12 cellular contexts compared by ENCODE assay signal in the genomic region with DNA sequence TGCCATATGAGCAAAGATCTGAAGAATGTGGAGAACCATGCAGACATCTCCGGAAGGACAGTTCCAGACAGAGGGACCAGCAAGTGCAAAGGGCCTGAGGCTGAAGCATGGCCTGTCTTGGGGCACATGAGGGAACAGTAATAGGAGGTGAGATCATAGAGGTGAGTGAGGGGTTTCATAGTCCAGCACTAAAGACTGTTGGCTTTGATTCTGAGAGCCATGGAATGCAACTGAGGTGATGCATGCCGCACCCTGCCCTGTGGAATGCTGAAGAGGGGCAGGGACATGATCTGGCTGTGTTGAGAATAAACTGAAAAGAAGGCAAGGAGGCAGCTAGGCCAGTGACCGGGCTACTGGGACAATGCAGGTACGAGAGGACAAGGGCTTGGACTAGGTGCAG.
DNase-seq lines count a peak whose midpoint lies in the region; ATAC-seq and TF ChIP-seq lines count a peak whose summit lies in the region.
"Had no signal": no experiment of that assay in that cellular context is flagged by ENCODE, and none has a peak within 500 bp of the region (broad histone marks: within the 10 kb centered on the region; RNA-seq: fewer than 3 reads in every experiment).

No MANE protein-coding gene starts in this region.

- H3K9me3 ChIP-seq in stomach = no peaks in the 10 kb centered on the region

- peaks cover 78% of the 10 kb centered on the region for H3K4me1 Mint-ChIP-seq in activated CD4-positive, alpha-beta memory T cell treated with anti-CD3 and anti-CD28 coated beads for 36 hours (ENCODE audit: low read depth)
- H3K4me1 Mint-ChIP-seq in activated CD4-positive, alpha-beta memory T cell treated with anti-CD3 and anti-CD28 coated beads, Interleukin-2, amount 10 ng/mL, durations not matched to agents 7 days and 5 days = peaks cover 73% of the 10 kb centered on the region
- H3K4me1 Mint-ChIP-seq in WTC11 = no peaks in the 10 kb centered on the region

- POLR2A ChIA-PET in activated CD4-positive, alpha-beta memory T cell treated with anti-CD3 and anti-CD28 coated beads for 36 hours (lab: Charles Lee) = interaction anchor here (1.3 to 2.4 kb wide), 4 partner anchors 10 to 34 kb away, joined by 3 to 15 read pairs (median 6); no protein-coding TSS in a partner anchor
- POLR2A ChIA-PET in activated CD4-positive, alpha-beta memory T cell treated with anti-CD3 and anti-CD28 coated beads, Interleukin-2, amount 10 ng/mL, durations not matched to agents 7 days and 5 days (lab: Charles Lee) = interaction anchor here (1.0 kb wide), 1 partner anchor 46 kb away, joined by 4 read pairs; no protein-coding TSS in a partner anchor
- POLR2A ChIA-PET in WTC11 (lab: Charles Lee) = interaction anchor here (0.5 kb wide), 1 partner anchor 49 kb away, joined by 10 read pairs; no protein-coding TSS in a partner anchor

- H3K27ac Mint-ChIP-seq in activated CD4-positive, alpha-beta memory T cell treated with anti-CD3 and anti-CD28 coated beads for 36 hours = peak overlapping the region; percentile 72
- no peak overlapping the region for H3K27ac Mint-ChIP-seq in activated CD4-positive, alpha-beta memory T cell treated with anti-CD3 and anti-CD28 coated beads, Interleukin-2, amount 10 ng/mL, durations not matched to agents 7 days and 5 days
- 0 out of 2 replicates have a peak overlapping the region, but pooled peaks have one; percentile 14 for H3K27ac Mint-ChIP-seq in WTC11
- H3K27ac Mint-ChIP-seq: nephron progenitor cell had no signal

- peak overlapping the region in 3 of 5 donors; percentile 21 to 42 (median 39) for H3K27ac ChIP-seq in stomach

- WGBS in stomach, 5 donors = 93 to 97% (median 94%) methylated on average over 4 of the region's 4 CpGs

- peaks cover 14% of the 10 kb centered on the region for H3K36me3 Mint-ChIP-seq in activated CD4-positive, alpha-beta memory T cell treated with anti-CD3 and anti-CD28 coated beads for 36 hours
- peaks cover 25% of the 10 kb centered on the region for H3K36me3 Mint-ChIP-seq in activated CD4-positive, alpha-beta memory T cell treated with anti-CD3 and anti-CD28 coated beads, Interleukin-2, amount 10 ng/mL, durations not matched to agents 7 days and 5 days (ENCODE audit: low read depth)
- no peaks in the 10 kb centered on the region for H3K36me3 Mint-ChIP-seq in WTC11

- no peak for TF ChIP-seq EP300 in stomach (IDR thresholded peaks at IDR 0.05)

- no peak overlapping the region for H3K4me3 ChIP-seq in stomach

- H3K4me1 ChIP-seq in stomach = peaks cover 54 to 99% (median 90%) of the 10 kb centered on the region in 4 donors

- H3K27me3 Mint-ChIP-seq in activated CD4-positive, alpha-beta memory T cell treated with anti-CD3 and anti-CD28 coated beads for 36 hours = no peaks in the 10 kb centered on the region
- H3K27me3 Mint-ChIP-seq in activated CD4-positive, alpha-beta memory T cell treated with anti-CD3 and anti-CD28 coated beads, Interleukin-2, amount 10 ng/mL, durations not matched to agents 7 days and 5 days = no peaks in the 10 kb centered on the region
- H3K27me3 Mint-ChIP-seq in WTC11 (ENCODE audit: low read depth) = no peaks in the 10 kb centered on the region

- peaks cover 6 to 23% (median 16%) of the 10 kb centered on the region in 4 donors for H3K36me3 ChIP-seq in stomach

- H3K9me3 Mint-ChIP-seq in activated CD4-positive, alpha-beta memory T cell treated with anti-CD3 and anti-CD28 coated beads for 36 hours = no peaks in the 10 kb centered on the region
- H3K9me3 Mint-ChIP-seq in activated CD4-positive, alpha-beta memory T cell treated with anti-CD3 and anti-CD28 coated beads, Interleukin-2, amount 10 ng/mL, durations not matched to agents 7 days and 5 days = no peaks in the 10 kb centered on the region
- H3K9me3 Mint-ChIP-seq in WTC11 = no peaks in the 10 kb centered on the region
- H3K9me3 Mint-ChIP-seq: nephron progenitor cell had no signal

- no peak for TF ChIP-seq CTCF in WTC11 (IDR thresholded peaks at IDR 0.05)
- TF ChIP-seq CTCF in stomach (IDR thresholded peaks at IDR 0.05) = no peak

- no peak for TF ChIP-seq POLR2A in stomach (IDR thresholded peaks at IDR 0.05)
- TF ChIP-seq POLR2A in GM18505 (IDR thresholded peaks at IDR 0.05; ENCODE audit: borderline replicate concordance, extremely low read depth, insufficient read depth, insufficient read length) = no peak

- CTCF ChIA-PET in activated CD4-positive, alpha-beta memory T cell treated with anti-CD3 and anti-CD28 coated beads for 36 hours (lab: Charles Lee) = interaction anchor here (1.9 to 3.6 kb wide), 2 partner anchors 20 to 53 kb away, joined by 10 to 21 read pairs; no protein-coding TSS in a partner anchor
- CTCF ChIA-PET in activated CD4-positive, alpha-beta memory T cell treated with anti-CD3 and anti-CD28 coated beads, Interleukin-2, amount 10 ng/mL, durations not matched to agents 7 days and 5 days (lab: Charles Lee) = interaction anchor here (2.0 kb wide), 1 partner anchor 16 kb away, joined by 8 read pairs; no protein-coding TSS in a partner anchor
- CTCF ChIA-PET in WTC11 (lab: Charles Lee) = interaction anchor here (2.2 kb wide), 1 partner anchor 90 kb away, joined by 18 read pairs; no protein-coding TSS in a partner anchor

- intact Hi-C loops in activated CD4-positive, alpha-beta memory T cell treated with anti-CD3 and anti-CD28 coated beads for 36 hours (cut with micrococcal nuclease) = no loop called here
- intact Hi-C loops in stomach (cut with DNase I; ENCODE audit: low total_unique reads) = no loop called here

- ATAC-seq in WTC11 = peak; percentile 27; the same call in 1 of the 2 replicates
- ATAC-seq in GM18505 (IDR thresholded peaks at IDR 0.05; ENCODE audit: unreplicated experiment) = no peak

- no peaks in the 10 kb centered on the region for H3K27me3 ChIP-seq in stomach

- H3K4me3 Mint-ChIP-seq in activated CD4-positive, alpha-beta memory T cell treated with anti-CD3 and anti-CD28 coated beads for 36 hours = peak overlapping the region; percentile 11
- H3K4me3 Mint-ChIP-seq in activated CD4-positive, alpha-beta memory T cell treated with anti-CD3 and anti-CD28 coated beads, Interleukin-2, amount 10 ng/mL, durations not matched to agents 7 days and 5 days = no peak overlapping the region
- H3K4me3 Mint-ChIP-seq in WTC11 = no peak overlapping the region
- H3K4me3 Mint-ChIP-seq: nephron progenitor cell had no signal

- DNase-seq in activated CD4-positive, alpha-beta memory T cell treated with anti-CD3 and anti-CD28 coated beads for 36 hours = no peak
- no peak for DNase-seq in activated CD4-positive, alpha-beta memory T cell treated with anti-CD3 and anti-CD28 coated beads, Interleukin-2, amount 10 ng/mL, durations not matched to agents 7 days and 5 days
- DNase-seq in WTC11 (ENCODE audit: low spot score) = no peak
- peak; percentile 72 for DNase-seq in kidney tubule cell (ENCODE audit: low spot score)
- DNase-seq in stomach = no peak
- no peak for DNase-seq in MV-4-11 (lab: John Stamatoyannopoulos, UW)
- no peak for DNase-seq in stimulated activated naive CD4-positive, alpha-beta T cell treated with Interleukin-2 at 50 U/mL for 16 hours (lab: John Stamatoyannopoulos, UW)
- DNase-seq: activated CD4-positive, alpha-beta T cell treated with anti-CD3 and anti-CD28 coated beads, Interleukin-2, amount 50 U/mL, for 1 hour; NCI-H1105 treated with DMSO at 0.1 percent for 48 hours; NCI-H82; nephron progenitor cell had no signal

TF ChIP-seq in WTC11, 78 proteins besides CTCF, POLR2A, EP300 and RAD21 (continues in another document):
- TF ChIP-seq ZNF263 (CRISPR knock-in tag; IDR thresholded peaks at IDR 0.05; ENCODE audit: low read depth) = no peak
- TF ChIP-seq ZNF219 (CRISPR knock-in tag; IDR thresholded peaks at IDR 0.05; ENCODE audit: borderline replicate concordance) = no peak
- TF ChIP-seq ZNF138 (CRISPR knock-in tag; conservative IDR thresholded peaks at IDR 0.05) = no peak
- TF ChIP-seq NR3C1 (CRISPR knock-in tag; conservative IDR thresholded peaks at IDR 0.05; ENCODE audit: low read depth) = no peak
- TF ChIP-seq ETV6 (CRISPR knock-in tag; IDR thresholded peaks at IDR 0.05) = no peak
- TF ChIP-seq, protein P1, sequence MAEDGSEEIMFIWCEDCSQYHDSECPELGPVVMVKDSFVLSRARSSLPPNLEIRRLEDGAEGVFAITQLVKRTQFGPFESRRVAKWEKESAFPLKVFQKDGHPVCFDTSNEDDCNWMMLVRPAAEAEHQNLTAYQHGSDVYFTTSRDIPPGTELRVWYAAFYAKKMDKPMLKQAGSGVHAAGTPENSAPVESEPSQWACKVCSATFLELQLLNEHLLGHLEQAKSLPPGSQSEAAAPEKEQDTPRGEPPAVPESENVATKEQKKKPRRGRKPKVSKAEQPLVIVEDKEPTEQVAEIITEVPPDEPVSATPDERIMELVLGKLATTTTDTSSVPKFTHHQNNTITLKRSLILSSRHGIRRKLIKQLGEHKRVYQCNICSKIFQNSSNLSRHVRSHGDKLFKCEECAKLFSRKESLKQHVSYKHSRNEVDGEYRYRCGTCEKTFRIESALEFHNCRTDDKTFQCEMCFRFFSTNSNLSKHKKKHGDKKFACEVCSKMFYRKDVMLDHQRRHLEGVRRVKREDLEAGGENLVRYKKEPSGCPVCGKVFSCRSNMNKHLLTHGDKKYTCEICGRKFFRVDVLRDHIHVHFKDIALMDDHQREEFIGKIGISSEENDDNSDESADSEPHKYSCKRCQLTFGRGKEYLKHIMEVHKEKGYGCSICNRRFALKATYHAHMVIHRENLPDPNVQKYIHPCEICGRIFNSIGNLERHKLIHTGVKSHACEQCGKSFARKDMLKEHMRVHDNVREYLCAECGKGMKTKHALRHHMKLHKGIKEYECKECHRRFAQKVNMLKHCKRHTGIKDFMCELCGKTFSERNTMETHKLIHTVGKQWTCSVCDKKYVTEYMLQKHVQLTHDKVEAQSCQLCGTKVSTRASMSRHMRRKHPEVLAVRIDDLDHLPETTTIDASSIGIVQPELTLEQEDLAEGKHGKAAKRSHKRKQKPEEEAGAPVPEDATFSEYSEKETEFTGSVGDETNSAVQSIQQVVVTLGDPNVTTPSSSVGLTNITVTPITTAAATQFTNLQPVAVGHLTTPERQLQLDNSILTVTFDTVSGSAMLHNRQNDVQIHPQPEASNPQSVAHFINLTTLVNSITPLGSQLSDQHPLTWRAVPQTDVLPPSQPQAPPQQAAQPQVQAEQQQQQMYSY (CRISPR knock-in tag; IDR thresholded peaks at IDR 0.05) = no peak
- TF ChIP-seq, protein P2, sequence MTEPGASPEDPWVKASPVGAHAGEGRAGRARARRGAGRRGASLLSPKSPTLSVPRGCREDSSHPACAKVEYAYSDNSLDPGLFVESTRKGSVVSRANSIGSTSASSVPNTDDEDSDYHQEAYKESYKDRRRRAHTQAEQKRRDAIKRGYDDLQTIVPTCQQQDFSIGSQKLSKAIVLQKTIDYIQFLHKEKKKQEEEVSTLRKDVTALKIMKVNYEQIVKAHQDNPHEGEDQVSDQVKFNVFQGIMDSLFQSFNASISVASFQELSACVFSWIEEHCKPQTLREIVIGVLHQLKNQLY (CRISPR knock-in tag; IDR thresholded peaks at IDR 0.05) = no peak
